In the genomic region with DNA sequence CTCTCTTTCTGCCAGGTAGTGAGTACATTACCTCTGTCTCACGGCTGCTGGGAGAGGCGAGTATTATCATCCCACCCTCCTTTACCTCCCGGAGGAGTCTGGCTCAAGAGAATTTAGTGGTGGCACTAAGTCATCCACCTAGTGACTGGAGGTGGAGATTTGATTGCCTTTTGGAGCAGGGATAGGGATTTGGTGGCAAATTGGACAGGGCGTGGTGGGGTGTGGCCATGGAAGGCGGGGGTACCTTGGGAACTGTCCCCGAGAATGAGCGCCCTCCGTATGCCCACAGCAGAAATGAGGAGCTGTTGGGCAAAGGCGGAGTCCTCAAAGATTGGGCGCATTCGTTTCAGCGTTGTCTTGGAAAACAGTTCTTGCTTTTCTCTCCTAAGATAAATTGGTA, we compare ENCODE assay signal across 1 cellular context.
TF ChIP-seq lines count a peak whose summit lies in the region.

No MANE protein-coding gene starts in this region.

TF ChIP-seq in IMR-90, 13 proteins besides CTCF, POLR2A, EP300 and RAD21 (continued from another document):
- TF ChIP-seq MXI1 (IDR thresholded peaks at IDR 0.05; ENCODE audit: borderline replicate concordance, low read depth, low read length) (no peak), ELK1 (IDR thresholded peaks at IDR 0.05; ENCODE audit: borderline replicate concordance, low read depth, low read length) (no peak), NFE2L2 (IDR thresholded peaks at IDR 0.05; ENCODE audit: low read depth, low read length) (no peak), BHLHE40 (IDR thresholded peaks at IDR 0.05; ENCODE audit: low read depth, low read length) (no peak), RCOR1 (IDR thresholded peaks at IDR 0.05; ENCODE audit: insufficient replicate concordance, low read length) (no peak), USF2 (IDR thresholded peaks at IDR 0.05; ENCODE audit: low read depth, low read length) (no peak), MAFK (IDR thresholded peaks at IDR 0.05; ENCODE audit: low read depth, low read length) (no peak), RFX5 (IDR thresholded peaks at IDR 0.05; ENCODE audit: low read depth, low read length) (no peak), MAZ (IDR thresholded peaks at IDR 0.05; ENCODE audit: borderline replicate concordance, low read depth, low read length) (no peak), SMC3 (IDR thresholded peaks at IDR 0.05; ENCODE audit: low read depth, low read length) (no peak), CHD1 (IDR thresholded peaks at IDR 0.05; ENCODE audit: low read depth, low read length) (no peak), CEBPB (IDR thresholded peaks at IDR 0.05; ENCODE audit: low read depth, low read length) (no peak)
